In genomic region chr4:83455300-83456183, GRCh38 we compare ENCODE assay signal across 1 cellular context.
A peak's percentile ranks its signal among the peaks of the same experiment; 100 is the strongest.
TF ChIP-seq lines count a peak whose summit lies in the region.

HELQ (minus strand) TSS chr4:83455823; CDS start chr4:83455693, 130 bp downstream.
MRPS18C (plus strand) TSS chr4:83456058; CDS start chr4:83456078, 20 bp downstream.

TF ChIP-seq in HepG2, 621 proteins besides CTCF, POLR2A, EP300 and RAD21 (continued from another document):
- TF ChIP-seq ZNF782 (CRISPR knock-in tag; IDR thresholded peaks at IDR 0.05; ENCODE audit: borderline replicate concordance) (peak; percentile 77; the same call in 1 of the 2 replicates), DDIT3 (CRISPR knock-in tag; IDR thresholded peaks at IDR 0.05) (no peak), ZGPAT (CRISPR knock-in tag; IDR thresholded peaks at IDR 0.05) (peak; percentile 91; the same call in 1 of the 2 replicates)
TF ChIP-seq in HepG2: peak in this region for 374.
